In genomic region chr5:139745800-139746690, GRCh38 we compare ENCODE assay signal across 8 cellular contexts. TPM values are rescaled to one million over a fixed set of nuclear protein-coding genes. Genes with fewer than 3 reads are reported as not detected.
A peak's percentile ranks its signal among the peaks of the same experiment; 100 is the strongest.
DNase-seq lines count a peak whose midpoint lies in the region; ATAC-seq and TF ChIP-seq lines count a peak whose summit lies in the region.

No MANE protein-coding gene starts in this region.

- peaks cover 38% of the 10 kb centered on the region for H3K4me1 Mint-ChIP-seq in activated T-cell treated with anti-CD3 and anti-CD28 coated beads, Interleukin-2, amount 50 U/mL, for 72 hours (ENCODE audit: low read depth)

- H3K4me1 ChIP-seq in DND-41 (ENCODE audit: insufficient read depth, low read length) (peaks cover 36% of the 10 kb centered on the region), suprapubic skin (peaks cover 38% of the 10 kb centered on the region)

- 0 out of 2 replicates have a peak, but pooled peaks cover 3% of the 10 kb centered on the region for H4K20me1 ChIP-seq in DND-41 (ENCODE audit: insufficient read depth, low read length)

- peak overlapping the region; percentile 61 for H3K4me2 ChIP-seq in DND-41 (ENCODE audit: insufficient read depth, low read length)

- H3K36me3 Mint-ChIP-seq in activated T-cell treated with anti-CD3 and anti-CD28 coated beads, Interleukin-2, amount 50 U/mL, for 72 hours (ENCODE audit: insufficient read depth in 2 of 2): no peaks in the 10 kb centered on the region

- H3K4me3 ChIP-seq in DND-41 (ENCODE audit: low read depth in 1 of 2, low read length in 2 of 2): peak overlapping the region in 1 of 2 experiments; percentile 48; a peak in 1 of 4 replicates
- peak overlapping the region; percentile 38 for H3K4me3 ChIP-seq in suprapubic skin

- TF ChIP-seq CTCF in DND-41 (IDR thresholded peaks at IDR 0.05; ENCODE audit: borderline replicate concordance, extremely low read depth, low read length, poor library complexity, severe bottlenecking): no peak
- no peak for TF ChIP-seq CTCF in suprapubic skin (IDR thresholded peaks at IDR 0.05)

- H3K27ac ChIP-seq in DND-41 (ENCODE audit: low read length) (peak overlapping the region; percentile 70; the same call in 1 of the 2 replicates), suprapubic skin (peak overlapping the region; percentile 14)

- H2AFZ ChIP-seq in DND-41 (ENCODE audit: low read depth, low read length): no peak overlapping the region

- H3K36me3 ChIP-seq in DND-41 (ENCODE audit: insufficient read depth, low read length) (no peaks in the 10 kb centered on the region), suprapubic skin (no peaks in the 10 kb centered on the region)

- H3K27me3 Mint-ChIP-seq in activated T-cell treated with anti-CD3 and anti-CD28 coated beads, Interleukin-2, amount 50 U/mL, for 72 hours (ENCODE audit: low read depth): peaks cover 28% of the 10 kb centered on the region

- WGBS in suprapubic skin: 8% methylated on average over 18 of the region's 44 CpGs

- H3K9me3 ChIP-seq in DND-41 (ENCODE audit: insufficient read depth, low read length, severe bottlenecking) (no peaks in the 10 kb centered on the region), suprapubic skin (no peaks in the 10 kb centered on the region)

- H3K9me3 Mint-ChIP-seq in activated T-cell treated with anti-CD3 and anti-CD28 coated beads, Interleukin-2, amount 50 U/mL, for 72 hours: no peaks in the 10 kb centered on the region

- peak overlapping the region; percentile 75 to 98 for H3K4me3 Mint-ChIP-seq in activated T-cell treated with anti-CD3 and anti-CD28 coated beads, Interleukin-2, amount 50 U/mL, for 72 hours

- no peak overlapping the region for H3K27ac Mint-ChIP-seq in activated T-cell treated with anti-CD3 and anti-CD28 coated beads, Interleukin-2, amount 50 U/mL, for 72 hours

- DNase-seq in DND-41: no peak
- peak; percentile 92 for DNase-seq in NCI-H82 treated with DMSO at 0.1 percent for 48 hours (lab: John Stamatoyannopoulos, UW; ENCODE audit: unreplicated experiment)
- DNase-seq in activated T-cell treated with anti-CD3 and anti-CD28 coated beads, Interleukin-2, amount 50 U/mL, for 72 hours: peak; percentile 56 to 57
- peak; percentile 49 for DNase-seq in fibroblast of gingiva (ENCODE audit: low read depth)
- DNase-seq in myocyte (ENCODE audit: low read depth): peak; percentile 89
- peak in 1 of 2 donors; percentile 90 for DNase-seq in suprapubic skin (ENCODE audit: low spot score in 2 of 2)
- no peak for DNase-seq in middle frontal gyrus (ENCODE audit: extremely low spot score, low spot score)

- ATAC-seq in DND-41 (ENCODE audit: insufficient read depth, low read depth) (no peak), HG02759 (IDR thresholded peaks at IDR 0.05; ENCODE audit: unreplicated experiment) (peak; percentile 35)
- peak; percentile 48 to 50 for ATAC-seq in activated T-cell treated with anti-CD3 and anti-CD28 coated beads, Interleukin-2, amount 50 U/mL, for 72 hours (replicated peaks in 1 of 2)

- no peaks in the 10 kb centered on the region for H3K79me2 ChIP-seq in DND-41 (ENCODE audit: insufficient read depth, low read length)

- peak overlapping the region; percentile 53; the same call in 1 of the 2 replicates for H3K9ac ChIP-seq in DND-41 (ENCODE audit: low read depth, low read length)

- H3K27me3 ChIP-seq in DND-41 (ENCODE audit: insufficient read depth, low read length, poor library complexity): no peaks in the 10 kb centered on the region
- H3K27me3 ChIP-seq in suprapubic skin: peaks cover 32% of the 10 kb centered on the region

- TF ChIP-seq EP300 in suprapubic skin (IDR thresholded peaks at IDR 0.05): no peak

- peak in 1 of 2 donors; percentile 7 for TF ChIP-seq POLR2A in suprapubic skin (IDR thresholded peaks at IDR 0.05)

RNA-seq across cellular contexts. Expression of gene PSD2, which starts 49.6 kb away (rescaled TPM):
- not detected for total RNA-seq in activated T-cell treated with anti-CD3 and anti-CD28 coated beads, Interleukin-2, amount 50 U/mL, for 72 hours
- total RNA-seq in myocyte: 0.05 TPM in 1 of 2 replicates, not detected in the other
- polyA plus RNA-seq in myocyte (2012): 0.79 TPM
- total RNA-seq in suprapubic skin: under 1 TPM in 3 of 4 donors, not detected in 1; 0.08 to 0.13 (median 0.10) TPM

Comparison
In these comparisons a context has a peak if more than half of its experiments do, and no peak if none do; other contexts are left out.
1. DNase-seq: peak in NCI-H82 treated with DMSO at 0.1 percent for 48 hours (single experiment), activated T-cell treated with anti-CD3 and anti-CD28 coated beads, Interleukin-2, amount 50 U/mL, for 72 hours (2 of 2), fibroblast of gingiva (single experiment) and myocyte (single experiment); none in DND-41 (single experiment) and middle frontal gyrus (single experiment).